In genomic region chr21:15775981-15776380, GRCh38 we compare ENCODE assay signal across 16 cellular contexts. TPM values are rescaled to one million over a fixed set of nuclear protein-coding genes. Genes with fewer than 3 reads are reported as not detected.
A peak's percentile ranks its signal among the peaks of the same experiment; 100 is the strongest.
DNase-seq lines count a peak whose midpoint lies in the region; ATAC-seq lines count a peak whose summit lies in the region.
"Had no signal": no experiment of that assay in that cellular context is flagged by ENCODE, and none has a peak within 500 bp of the region (broad histone marks: within the 10 kb centered on the region; RNA-seq: fewer than 3 reads in every experiment).

No MANE protein-coding gene starts in this region.

- H3K4me3 ChIP-seq in adipocyte (ENCODE audit: low read length), result peak overlapping the region; percentile 47
- H3K4me3 ChIP-seq: gastrocnemius medialis, prostate gland, thoracic aorta had no signal

- H3K4me1 ChIP-seq in adipocyte (ENCODE audit: control insufficient read depth, insufficient read depth, low read length), result peaks cover 40% of the 10 kb centered on the region
- H3K4me1 ChIP-seq: prostate gland had no signal

- ATAC-seq in HG02571 (IDR thresholded peaks at IDR 0.05; ENCODE audit: unreplicated experiment), result no peak
- ATAC-seq in GM18519 (IDR thresholded peaks at IDR 0.05; ENCODE audit: low FRiP score, unreplicated experiment), result no peak

- H3K9me3 Mint-ChIP-seq in immature natural killer cell, result no peaks in the 10 kb centered on the region
- H3K9me3 Mint-ChIP-seq: activated T-helper 2 cell treated with anti-CD3 and anti-CD28 coated beads, Interferon-gamma antibody, Interleukin-2, Interleukin-4, amounts not matched to agents 10 μg/mL and 5 μg/mL and 100 μg/mL, durations not matched to agents 14 hours and 24 hours and 36 hours had no signal

- H3K36me3 ChIP-seq in adipocyte (ENCODE audit: control insufficient read depth, insufficient read depth, low read length, severe bottlenecking), result peaks cover 5% of the 10 kb centered on the region
- H3K36me3 ChIP-seq: prostate gland, thoracic aorta had no signal

- DNase-seq in NOMO-1 treated with DMSO at 0.1 percent for 48 hours (lab: John Stamatoyannopoulos, UW; ENCODE audit: unreplicated experiment) (peak; percentile 29), NOMO-1 treated with dmso at 0.1 percent for 144 hours (lab: John Stamatoyannopoulos, UW; ENCODE audit: unreplicated experiment) (no peak), adipocyte (ENCODE audit: low read depth) (peak; percentile 61), immature natural killer cell (no peak), stromal cell of bone marrow (ENCODE audit: low read depth) (peak; percentile 72), OCI-M1 (lab: John Stamatoyannopoulos, UW) (no peak)
- DNase-seq: 8988T; activated CD4-positive, alpha-beta T cell treated with anti-CD3 and anti-CD28 coated beads, Interleukin-2, amount 10 ng/mL, durations not matched to agents 24 days and 14 days; DND-41; gastrocnemius medialis; NCI-H1694 treated with DMSO at 0.1 percent for 48 hours had no signal

- no peak overlapping the region for H3K4me3 Mint-ChIP-seq in immature natural killer cell
- H3K4me3 Mint-ChIP-seq: activated CD4-positive, alpha-beta T cell treated with anti-CD3 and anti-CD28 coated beads, Interleukin-2, amount 10 ng/mL, durations not matched to agents 24 days and 14 days had no signal

- H3K27me3 Mint-ChIP-seq in immature natural killer cell (ENCODE audit: low read depth in 3 of 3), result no peaks in the 10 kb centered on the region
- H3K27me3 Mint-ChIP-seq: activated CD4-positive, alpha-beta T cell treated with anti-CD3 and anti-CD28 coated beads, Interleukin-2, amount 10 ng/mL, durations not matched to agents 24 days and 14 days had no signal

- H3K9me3 ChIP-seq in adipocyte (ENCODE audit: control insufficient read depth, low read length), result no peaks in the 10 kb centered on the region
- H3K9me3 ChIP-seq: gastrocnemius medialis, prostate gland, thoracic aorta had no signal

- peak overlapping the region in 5 of 6 donors; percentile 2 to 74 (median 3) for H3K27ac Mint-ChIP-seq in immature natural killer cell
- H3K27ac Mint-ChIP-seq: activated CD4-positive, alpha-beta T cell treated with anti-CD3 and anti-CD28 coated beads, Interleukin-2, amount 10 ng/mL, durations not matched to agents 24 days and 14 days; activated T-helper 2 cell treated with anti-CD3 and anti-CD28 coated beads, Interferon-gamma antibody, Interleukin-2, Interleukin-4, amounts not matched to agents 10 μg/mL and 5 μg/mL and 100 μg/mL, durations not matched to agents 14 hours and 24 hours and 36 hours had no signal

- no peaks in the 10 kb centered on the region for H3K27me3 ChIP-seq in adipocyte (replicated peaks; ENCODE audit: control insufficient read depth, insufficient read depth, low read length)
- H3K27me3 ChIP-seq: gastrocnemius medialis had no signal

- H3K36me3 Mint-ChIP-seq in immature natural killer cell, result peaks cover 6 to 11% (median 7%) of the 10 kb centered on the region in 3 donors

- peaks cover 41 to 81% of the 10 kb centered on the region in 2 donors for H3K4me1 Mint-ChIP-seq in immature natural killer cell

- no peak overlapping the region for H3K9ac ChIP-seq in adipocyte (ENCODE audit: low read length)

RNA-seq across cellular contexts. Expression of gene USP25, which starts 46.2 kb away (rescaled TPM):
- polyA plus RNA-seq in immature natural killer cell, result 10 to 100 TPM in 1 of 3 donors, 1 to 10 TPM in 2; 9.6 to 12.1 (median 9.8) TPM

Comparison
In these comparisons a context has a peak if more than half of its experiments do, and no peak if none do; other contexts are left out.
1. DNase-seq: peak in NOMO-1 treated with DMSO at 0.1 percent for 48 hours (single experiment), adipocyte (single experiment) and stromal cell of bone marrow (single experiment); none in NOMO-1 treated with dmso at 0.1 percent for 144 hours (single experiment), immature natural killer cell (0 of 3) and OCI-M1 (single experiment).